ENCODE assay signal across 1 cellular context in the genomic region with DNA sequence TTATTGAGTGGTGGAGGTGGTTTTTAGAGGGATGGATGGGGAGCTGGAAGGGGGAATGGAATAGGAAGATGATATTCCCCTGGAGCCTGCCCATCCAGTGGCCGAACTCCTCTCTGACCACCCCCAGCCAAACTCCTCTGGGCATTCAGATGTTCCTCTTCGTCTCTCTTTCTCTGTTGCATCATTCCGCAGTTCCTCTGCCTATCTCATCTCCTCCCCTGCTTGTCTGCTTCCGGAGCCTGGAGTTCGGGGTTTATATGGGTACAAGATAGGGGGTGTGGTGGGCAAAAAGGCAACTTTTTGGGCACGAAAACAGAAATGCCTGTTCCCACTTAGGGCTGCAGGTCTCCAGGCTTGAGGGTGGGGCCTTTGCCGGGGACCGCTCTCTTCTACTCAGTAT.
TF ChIP-seq lines count a peak whose summit lies in the region.

No MANE protein-coding gene starts in this region.

TF ChIP-seq in HepG2, 621 proteins besides CTCF, POLR2A, EP300 and RAD21 (continued from another document):
- TF ChIP-seq, protein P1, sequence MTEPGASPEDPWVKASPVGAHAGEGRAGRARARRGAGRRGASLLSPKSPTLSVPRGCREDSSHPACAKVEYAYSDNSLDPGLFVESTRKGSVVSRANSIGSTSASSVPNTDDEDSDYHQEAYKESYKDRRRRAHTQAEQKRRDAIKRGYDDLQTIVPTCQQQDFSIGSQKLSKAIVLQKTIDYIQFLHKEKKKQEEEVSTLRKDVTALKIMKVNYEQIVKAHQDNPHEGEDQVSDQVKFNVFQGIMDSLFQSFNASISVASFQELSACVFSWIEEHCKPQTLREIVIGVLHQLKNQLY (CRISPR knock-in tag; IDR thresholded peaks at IDR 0.05), result no peak
- TF ChIP-seq RBM22 (optimal IDR thresholded peaks at IDR 0.05; ENCODE audit: low read length) (no peak), PLRG1 (conservative IDR thresholded peaks at IDR 0.05) (no peak), MBNL3 (CRISPR knock-in tag; conservative IDR thresholded peaks at IDR 0.05) (no peak), ZNF329 (CRISPR knock-in tag; IDR thresholded peaks at IDR 0.05; ENCODE audit: low read depth) (no peak), ZFP41 (CRISPR knock-in tag; IDR thresholded peaks at IDR 0.05; ENCODE audit: borderline replicate concordance) (no peak), ZNF530 (CRISPR knock-in tag; IDR thresholded peaks at IDR 0.05; ENCODE audit: low read depth) (no peak), ZNF382 (CRISPR knock-in tag; IDR thresholded peaks at IDR 0.05; ENCODE audit: borderline replicate concordance) (no peak), SOX6 (IDR thresholded peaks at IDR 0.05) (no peak), SOX6 (CRISPR knock-in tag; IDR thresholded peaks at IDR 0.05) (no peak), ZBTB1 (CRISPR knock-in tag; IDR thresholded peaks at IDR 0.05; ENCODE audit: borderline replicate concordance) (no peak), SETDB1 (CRISPR knock-in tag; IDR thresholded peaks at IDR 0.05; ENCODE audit: borderline replicate concordance) (no peak), AHR (CRISPR knock-in tag; IDR thresholded peaks at IDR 0.05) (no peak), ZNF775 (CRISPR knock-in tag; IDR thresholded peaks at IDR 0.05; ENCODE audit: borderline replicate concordance) (no peak), TGIF2 (CRISPR knock-in tag; IDR thresholded peaks at IDR 0.05) (no peak)
- TF ChIP-seq, protein P2, sequence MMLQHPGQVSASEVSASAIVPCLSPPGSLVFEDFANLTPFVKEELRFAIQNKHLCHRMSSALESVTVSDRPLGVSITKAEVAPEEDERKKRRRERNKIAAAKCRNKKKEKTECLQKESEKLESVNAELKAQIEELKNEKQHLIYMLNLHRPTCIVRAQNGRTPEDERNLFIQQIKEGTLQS (CRISPR knock-in tag; IDR thresholded peaks at IDR 0.05), result no peak
